ENCODE assay signal across 16 cellular contexts in the genomic region with DNA sequence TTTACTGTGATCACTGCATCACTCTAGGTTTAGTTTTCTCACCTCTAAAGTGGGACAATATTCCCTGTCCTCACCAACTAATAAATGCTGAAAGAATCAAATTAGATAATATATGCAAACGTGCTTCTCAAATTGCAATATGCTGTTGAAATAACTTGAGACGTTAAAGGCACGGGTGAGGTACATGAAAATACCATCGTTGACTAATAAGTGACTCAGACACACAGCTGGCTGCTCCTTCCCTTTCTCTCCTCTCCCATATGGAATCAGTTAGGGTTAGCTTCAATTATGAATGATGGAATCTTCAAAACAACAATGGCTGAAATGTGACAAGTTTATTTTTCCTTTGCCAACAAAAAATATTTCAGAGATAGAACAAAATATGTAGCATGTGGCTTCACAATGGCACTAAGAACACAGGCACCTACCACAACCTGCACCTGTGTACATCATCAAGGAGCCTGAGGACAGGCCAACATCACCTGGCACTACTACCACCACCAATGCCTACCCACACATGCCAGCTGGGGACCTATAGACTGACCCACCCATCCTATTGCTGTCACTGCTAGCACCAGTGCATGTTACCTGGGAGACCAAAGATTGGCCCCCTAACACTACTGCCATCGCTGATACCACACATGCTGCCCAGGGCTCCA. TPM values are rescaled to one million over a fixed set of nuclear protein-coding genes. Genes with fewer than 3 reads are reported as not detected.
DNase-seq lines count a peak whose midpoint lies in the region; ATAC-seq, FAIRE-seq and TF ChIP-seq lines count a peak whose summit lies in the region.
"Had no signal": no experiment of that assay in that cellular context is flagged by ENCODE, and none has a peak within 500 bp of the region (broad histone marks: within the 10 kb centered on the region; RNA-seq: fewer than 3 reads in every experiment).

No MANE protein-coding gene starts in this region.

- peak overlapping the region; percentile 18; the same call in 1 of the 2 replicates for H2AFZ ChIP-seq in GM23338
- H2AFZ ChIP-seq in SK-N-SH (ENCODE audit: low read depth): no peak overlapping the region

- FAIRE-seq in A549 (lab: Jason Lieb, UNC): peak; percentile 32
- FAIRE-seq: HepG2 had no signal

- no peaks in the 10 kb centered on the region for H3K9me2 ChIP-seq in GM23338 (ENCODE audit: insufficient read depth)
- no peaks in the 10 kb centered on the region for H3K9me2 ChIP-seq in SK-N-SH

- H3K4me1 ChIP-seq in A549 (peaks cover 10% of the 10 kb centered on the region), GM23338 (ENCODE audit: insufficient read depth) (no peaks in the 10 kb centered on the region), SK-N-SH (ENCODE audit: control insufficient read depth in 1 of 2, insufficient read depth in 2 of 2, low read depth in 1 of 2, low read length in 1 of 2) (peaks cover 4 to 7% of the 10 kb centered on the region in 2 experiments; a peak in 2 of 4 replicates)
- H3K4me1 ChIP-seq: BE2C had no signal

- H3K9me3 ChIP-seq in A549 (no peaks in the 10 kb centered on the region), SK-N-SH (no peaks in the 10 kb centered on the region)
- H3K9me3 ChIP-seq: BE2C had no signal

- CTCF ChIA-PET in A549 (lab: Yijun Ruan, JAX) (interaction anchor here (1.1 kb wide), 1 partner anchor 20 kb away, joined by 4 read pairs; no protein-coding TSS in a partner anchor), SK-N-SH (lab: Yijun Ruan, JAX) (interaction anchor here (0.7 kb wide), 1 partner anchor 261 kb away, joined by 3 read pairs; no protein-coding TSS in a partner anchor)
- CTCF ChIA-PET in activated CD4-positive, alpha-beta T cell treated with anti-CD3 and anti-CD28 coated beads for 36 hours (lab: Charles Lee): no interaction called here

- peak overlapping the region; percentile 21 for H3K4me2 ChIP-seq in A549
- H3K4me2 ChIP-seq in GM23338: no peak overlapping the region
- peak overlapping the region; percentile 12; the same call in 1 of the 2 replicates for H3K4me2 ChIP-seq in SK-N-SH

- no peak overlapping the region for H3K27ac ChIP-seq in A549
- H3K27ac ChIP-seq in GM23338 (ENCODE audit: low read depth): no peak overlapping the region
- H3K27ac ChIP-seq in SK-N-SH (ENCODE audit: low read depth in 2 of 2, low read length in 1 of 2): peak overlapping the region in 1 of 2 experiments; percentile 42; a peak in 2 of 4 replicates

- no peak overlapping the region for H3K4me3 Mint-ChIP-seq in GM23338
- H3K4me3 Mint-ChIP-seq in activated CD4-positive, alpha-beta T cell treated with anti-CD3 and anti-CD28 coated beads for 36 hours: no peak overlapping the region
- H3K4me3 Mint-ChIP-seq: effector memory CD8-positive, alpha-beta T cell had no signal

- H3K9ac ChIP-seq in SK-N-SH: no peak overlapping the region

- TF ChIP-seq CTCF in A549 (IDR thresholded peaks at IDR 0.05): no peak
- TF ChIP-seq CTCF in GM23338 (conservative IDR thresholded peaks at IDR 0.05; ENCODE audit: low read depth in 2 of 2): no peak
- TF ChIP-seq CTCF in SK-N-SH (IDR thresholded peaks at IDR 0.05): no peak
- TF ChIP-seq CTCF in fibroblast of pulmonary artery (IDR thresholded peaks at IDR 0.05; ENCODE audit: low read length, missing control alignments): no peak
- no peak for TF ChIP-seq CTCF in lower leg skin (IDR thresholded peaks at IDR 0.05)

- no peaks in the 10 kb centered on the region for H3K36me3 ChIP-seq in GM23338 (ENCODE audit: insufficient read depth)
- no peaks in the 10 kb centered on the region for H3K36me3 ChIP-seq in SK-N-SH (replicated peaks in 1 of 2; ENCODE audit: control insufficient read depth in 1 of 2, insufficient read depth in 2 of 2, low read length in 1 of 2)
- H3K36me3 ChIP-seq: BE2C had no signal

- 27% methylated on average over 5 of the region's 5 CpGs for WGBS in A549 (ENCODE audit: missing lambda C conversion rate)
- 21% methylated on average over 5 of the region's 5 CpGs for WGBS in SK-N-SH (ENCODE audit: low lambda C conversion rate)
- 48 to 49% methylated on average over 5 of the region's 5 CpGs for WGBS in lower leg skin, 2 donors

- no peaks in the 10 kb centered on the region for H3F3A ChIP-seq in GM23338 (replicated peaks; ENCODE audit: low read depth)
- H3F3A ChIP-seq in SK-N-SH (replicated peaks; ENCODE audit: insufficient read depth): peaks cover 6% of the 10 kb centered on the region

- intact Hi-C loops in lower leg skin (cut with DNase I; ENCODE audit: low total_unique reads): no loop called here
- intact Hi-C loops in activated CD4-positive, alpha-beta T cell treated with anti-CD3 and anti-CD28 coated beads for 36 hours (cut with DNase I, micrococcal nuclease): no loop called here

- no peaks in the 10 kb centered on the region for H4K20me1 ChIP-seq in GM23338 (replicated peaks; ENCODE audit: insufficient read depth)
- no peaks in the 10 kb centered on the region for H4K20me1 ChIP-seq in SK-N-SH (ENCODE audit: insufficient read depth)

- TF ChIP-seq POLR2A in A549 (IDR thresholded peaks at IDR 0.05; ENCODE audit: low read length) (no peak), lower leg skin (IDR thresholded peaks at IDR 0.05) (no peak)

- peak; percentile 39 to 56; a peak in 2 of 6 replicates for ATAC-seq in A549
- ATAC-seq in GM23338: no peak
- no peak for ATAC-seq in HG03108 (IDR thresholded peaks at IDR 0.05; ENCODE audit: unreplicated experiment)
- ATAC-seq in activated CD4-positive, alpha-beta T cell treated with anti-CD3 and anti-CD28 coated beads for 36 hours: no peak
- ATAC-seq: activated naive CD4-positive, alpha-beta T cell treated with anti-CD3 and anti-CD28 coated beads, Interleukin-2, amount 50 U/mL, for 72 hours; effector memory CD8-positive, alpha-beta T cell; HepG2 had no signal

- no peak for DNase-seq in A549 (ENCODE audit: low read depth in 1 of 2, low spot score in 1 of 2)
- DNase-seq in GM23338 (ENCODE audit: low spot score): no peak
- DNase-seq in SK-N-SH: no peak
- peak; percentile 81 for DNase-seq in fibroblast of pulmonary artery (ENCODE audit: low read depth)
- no peak for DNase-seq in stimulated activated CD4-positive, alpha-beta T cell treated with anti-CD3 and anti-CD28 coated beads, Interleukin-4, amount 100 ng/mL, for 24 hours
- DNase-seq in lower leg skin (ENCODE audit: low spot score in 2 of 2): no peak
- no peak for DNase-seq in activated CD4-positive, alpha-beta T cell treated with anti-CD3 and anti-CD28 coated beads for 36 hours
- DNase-seq: BE2C; effector memory CD8-positive, alpha-beta T cell; GF-D8; NCI-H2081 had no signal

- H3K27ac Mint-ChIP-seq in GM23338: no peak overlapping the region
- no peak overlapping the region for H3K27ac Mint-ChIP-seq in activated CD4-positive, alpha-beta T cell treated with anti-CD3 and anti-CD28 coated beads for 36 hours
- H3K27ac Mint-ChIP-seq: activated naive CD4-positive, alpha-beta T cell treated with anti-CD3 and anti-CD28 coated beads, Interleukin-2, amount 50 U/mL, for 72 hours; effector memory CD8-positive, alpha-beta T cell had no signal

- no peak for TF ChIP-seq RAD21 in A549 (conservative IDR thresholded peaks at IDR 0.05 in 1 of 2, IDR thresholded peaks at IDR 0.05 in 1 of 2)
- TF ChIP-seq RAD21 in SK-N-SH (IDR thresholded peaks at IDR 0.05; ENCODE audit: low read length): no peak

- H3K4me1 Mint-ChIP-seq in GM23338: no peaks in the 10 kb centered on the region
- H3K4me1 Mint-ChIP-seq in activated CD4-positive, alpha-beta T cell treated with anti-CD3 and anti-CD28 coated beads for 36 hours: no peaks in the 10 kb centered on the region

- no peaks in the 10 kb centered on the region for H3K79me2 ChIP-seq in GM23338 (replicated peaks; ENCODE audit: insufficient read depth)
- H3K79me2 ChIP-seq in SK-N-SH (ENCODE audit: insufficient read depth): no peaks in the 10 kb centered on the region

- POLR2A ChIA-PET in A549 (lab: Yijun Ruan, JAX) (no interaction called here), SK-N-SH (lab: Yijun Ruan, JAX) (no interaction called here)
- POLR2A ChIA-PET in activated CD4-positive, alpha-beta T cell treated with anti-CD3 and anti-CD28 coated beads for 36 hours (lab: Charles Lee): no interaction called here

- no peaks in the 10 kb centered on the region for H3K27me3 ChIP-seq in GM23338 (ENCODE audit: insufficient read depth)
- H3K27me3 ChIP-seq in SK-N-SH (ENCODE audit: insufficient read depth): no peaks in the 10 kb centered on the region
- H3K27me3 ChIP-seq: BE2C had no signal

- H3K36me3 Mint-ChIP-seq in GM23338 (ENCODE audit: low read depth): no peaks in the 10 kb centered on the region
- H3K36me3 Mint-ChIP-seq in activated CD4-positive, alpha-beta T cell treated with anti-CD3 and anti-CD28 coated beads for 36 hours (ENCODE audit: low read depth): no peaks in the 10 kb centered on the region
- H3K36me3 Mint-ChIP-seq: activated naive CD4-positive, alpha-beta T cell treated with anti-CD3 and anti-CD28 coated beads, Interleukin-2, amount 50 U/mL, for 72 hours had no signal

- H3K4me3 ChIP-seq in A549: no peak overlapping the region
- H3K4me3 ChIP-seq in GM23338: no peak overlapping the region
- H3K4me3 ChIP-seq in SK-N-SH (ENCODE audit: low read depth in 2 of 2, low read length in 1 of 2): no peak overlapping the region
- no peak overlapping the region for H3K4me3 ChIP-seq in fibroblast of pulmonary artery (replicated peaks; ENCODE audit: low read depth, low read length)
- no peak overlapping the region for H3K4me3 ChIP-seq in lower leg skin (ENCODE audit: low read depth, poor library complexity, severe bottlenecking)

- no peak for TF ChIP-seq EP300 in A549 (IDR thresholded peaks at IDR 0.05)
- TF ChIP-seq EP300 in SK-N-SH (IDR thresholded peaks at IDR 0.05; ENCODE audit: borderline replicate concordance in 1 of 2, low read depth in 1 of 2, low read length in 1 of 2): peak in 1 of 2 experiments; percentile 85; a peak in 2 of 4 replicates

- no peaks in the 10 kb centered on the region for H3K9me3 Mint-ChIP-seq in GM23338
- H3K9me3 Mint-ChIP-seq in activated CD4-positive, alpha-beta T cell treated with anti-CD3 and anti-CD28 coated beads for 36 hours (ENCODE audit: low read depth): no peaks in the 10 kb centered on the region
- H3K9me3 Mint-ChIP-seq: activated naive CD4-positive, alpha-beta T cell treated with anti-CD3 and anti-CD28 coated beads, Interleukin-2, amount 50 U/mL, for 72 hours; effector memory CD8-positive, alpha-beta T cell had no signal

- no peaks in the 10 kb centered on the region for H3K27me3 Mint-ChIP-seq in GM23338 (ENCODE audit: insufficient read depth, low read depth, poor library complexity)
- H3K27me3 Mint-ChIP-seq in activated CD4-positive, alpha-beta T cell treated with anti-CD3 and anti-CD28 coated beads for 36 hours: peaks cover 28% of the 10 kb centered on the region

RNA-seq across cellular contexts. Expression of a gene that starts 13.7 kb away (rescaled TPM):
- polyA plus RNA-seq in A549 (2011; rRNA removed): not detected in 2 replicates
- polyA plus RNA-seq in A549 (2012; cell fraction: cytosol; rRNA removed): not detected in 2 replicates
- not detected in 2 replicates for polyA plus RNA-seq in A549 (2012; cell fraction: nucleus; rRNA removed)
- polyA plus RNA-seq in A549 (2017; fragmentation: RNase III; extraction: RNeasy Plus Mini Kit Qiagen cat#74134 plus additional on column Dnase treatment): not detected in 3 replicates
- polyA minus RNA-seq in A549 (2011; rRNA and poly(A)+ RNA removed): not detected in 2 replicates
- total RNA-seq in GM23338 (2014; rRNA removed; shearing (Covaris generic)): not detected in 2 replicates
- not detected in 2 replicates for polyA plus RNA-seq in GM23338 (2016; fragmentation: Nextera tagmentation; extraction: Ambion mirVana)
- polyA plus RNA-seq in SK-N-SH (2012; rRNA removed): not detected in 2 replicates
- polyA plus RNA-seq in SK-N-SH (2012; cell fraction: cytosol; rRNA removed): not detected in 2 replicates
- not detected in 2 replicates for polyA plus RNA-seq in SK-N-SH (2012; cell fraction: nucleus; rRNA removed)
- total RNA-seq in lower leg skin: not detected
- not detected for total RNA-seq in activated CD4-positive, alpha-beta T cell treated with anti-CD3 and anti-CD28 coated beads for 36 hours
- total RNA-seq: activated naive CD4-positive, alpha-beta T cell treated with anti-CD3 and anti-CD28 coated beads, Interleukin-2, amount 50 U/mL, for 72 hours; HepG2; mononuclear cell; T-helper 2 cell treated with Interferon-gamma antibody and Interleukin-4, amounts not matched to agents 100 ng/mL and 5 ng/mL, for 36 hours had no signal
- polyA plus RNA-seq: HepG2 had no signal

Comparison
In these comparisons a context has a peak if more than half of its experiments do, and no peak if none do; other contexts are left out.
1. ATAC-seq: peak in A549 (2 of 2); none in GM23338 (single experiment), HG03108 (single experiment) and activated CD4-positive, alpha-beta T cell treated with anti-CD3 and anti-CD28 coated beads for 36 hours (single experiment).